ENCODE assay signal across 23 cellular contexts in the genomic region with DNA sequence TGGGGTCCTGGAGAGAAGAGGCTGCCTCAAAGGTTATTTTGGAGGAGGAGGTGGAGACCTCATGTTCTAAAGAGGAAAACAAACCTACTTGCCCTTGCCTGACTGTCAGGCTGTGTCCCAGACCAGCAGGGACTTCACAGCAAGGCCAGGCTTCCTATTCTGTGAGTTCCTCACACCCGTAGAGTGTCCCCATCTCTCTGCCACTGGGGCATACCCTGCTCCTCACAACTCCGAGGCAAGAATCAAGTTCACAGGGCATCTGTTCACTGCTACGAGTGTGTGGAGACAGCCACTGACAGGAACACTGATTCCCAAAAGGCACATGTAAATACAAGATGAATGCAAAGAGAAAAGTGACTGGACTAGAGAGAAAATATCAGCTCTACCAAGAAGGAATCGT. TPM values are rescaled to one million over a fixed set of nuclear protein-coding genes. Genes with fewer than 3 reads are reported as not detected.
"Had no signal": no experiment of that assay in that cellular context is flagged by ENCODE, and none has a peak within 500 bp of the region (broad histone marks: within the 10 kb centered on the region; RNA-seq: fewer than 3 reads in every experiment).

No MANE protein-coding gene starts in this region.

- H2AFZ ChIP-seq: neural progenitor cell, parathyroid adenoma had no signal

- H3K36me3 Mint-ChIP-seq: neural progenitor cell; stimulated activated memory B cell treated with anti-CD40 and anti-IgM and Interleukin-4, amounts not matched to agents 10 μg/mL and 1 μg/mL and 100 μg/mL, for 72 hours had no signal

- H3K27ac Mint-ChIP-seq: naive thymus-derived CD4-positive, alpha-beta T cell; nephron; neural progenitor cell; progenitor cell of endocrine pancreas; stimulated activated memory B cell treated with anti-CD40 and anti-IgM and Interleukin-4, amounts not matched to agents 10 μg/mL and 1 μg/mL and 100 μg/mL, for 72 hours had no signal

- H3K79me2 ChIP-seq: parathyroid adenoma had no signal

- H3K27me3 ChIP-seq: dorsolateral prefrontal cortex, gastrocnemius medialis, neural progenitor cell, sigmoid colon, tibial nerve, upper lobe of left lung, uterus had no signal

- H3K4me2 ChIP-seq: neural progenitor cell had no signal

- H3K9ac ChIP-seq: neural progenitor cell, parathyroid adenoma had no signal

- H3K4me1 Mint-ChIP-seq: nephron; stimulated activated memory B cell treated with anti-CD40 and anti-IgM and Interleukin-4, amounts not matched to agents 10 μg/mL and 1 μg/mL and 100 μg/mL, for 72 hours had no signal

- H3K27ac ChIP-seq: gastrocnemius medialis, neural progenitor cell, parathyroid adenoma, sigmoid colon, thoracic aorta, tibial nerve, upper lobe of left lung, uterus had no signal

- H3K4me3 ChIP-seq: dorsolateral prefrontal cortex, gastrocnemius medialis, neural progenitor cell, sigmoid colon, thoracic aorta, tibial nerve, upper lobe of left lung, uterus had no signal

- H3K4me1 ChIP-seq: gastrocnemius medialis, neural progenitor cell, parathyroid adenoma, sigmoid colon, upper lobe of left lung, uterus had no signal

- H3K9me3 ChIP-seq: gastrocnemius medialis, sigmoid colon, thoracic aorta, tibial nerve, upper lobe of left lung, uterus had no signal

- ATAC-seq: gastrocnemius medialis; naive thymus-derived CD4-positive, alpha-beta T cell; stimulated activated memory B cell treated with anti-CD40 and anti-IgM and Interleukin-4, amounts not matched to agents 10 μg/mL and 1 μg/mL and 100 μg/mL, for 72 hours; stimulated activated naive CD8-positive, alpha-beta T cell treated with anti-CD3 and anti-CD28 coated beads, Interleukin-15, Interleukin-2, amounts not matched to agents 100 U/mL and 50 U/mL, for 24 hours had no signal

- H3K4me3 Mint-ChIP-seq: naive thymus-derived CD4-positive, alpha-beta T cell; nephron; neural progenitor cell; stimulated activated memory B cell treated with anti-CD40 and anti-IgM and Interleukin-4, amounts not matched to agents 10 μg/mL and 1 μg/mL and 100 μg/mL, for 72 hours had no signal

- DNase-seq: cerebellar nuclear complex; cortex of kidney; dorsolateral prefrontal cortex; effector CD4-positive, alpha-beta T cell; foreskin fibroblast; gastrocnemius medialis; head of caudate nucleus; hippocampal formation; midbrain; naive thymus-derived CD4-positive, alpha-beta T cell; sigmoid colon; stimulated activated CD4-positive, alpha-beta T cell treated with anti-CD3 and anti-CD28 coated beads, Interleukin-4, amount 100 ng/mL, for 4 hours; stimulated activated naive CD8-positive, alpha-beta T cell treated with anti-CD3 and anti-CD28 coated beads, Interleukin-15, Interleukin-2, amounts not matched to agents 100 U/mL and 50 U/mL, for 24 hours; upper lobe of left lung; uterus had no signal

- H3K36me3 ChIP-seq: gastrocnemius medialis, neural progenitor cell, sigmoid colon, thoracic aorta, tibial nerve, upper lobe of left lung, uterus had no signal

- FAIRE-seq: islet of Langerhans had no signal

- H3K27me3 Mint-ChIP-seq: stimulated activated memory B cell treated with anti-CD40 and anti-IgM and Interleukin-4, amounts not matched to agents 10 μg/mL and 1 μg/mL and 100 μg/mL, for 72 hours had no signal

RNA-seq across cellular contexts. Expression of gene PDE1C, which starts 38.0 kb away (rescaled TPM):
- polyA plus RNA-seq: naive thymus-derived CD4-positive, alpha-beta T cell had no signal
